Comparison of ENCODE assay signal across 8 cellular contexts in the genomic region with DNA sequence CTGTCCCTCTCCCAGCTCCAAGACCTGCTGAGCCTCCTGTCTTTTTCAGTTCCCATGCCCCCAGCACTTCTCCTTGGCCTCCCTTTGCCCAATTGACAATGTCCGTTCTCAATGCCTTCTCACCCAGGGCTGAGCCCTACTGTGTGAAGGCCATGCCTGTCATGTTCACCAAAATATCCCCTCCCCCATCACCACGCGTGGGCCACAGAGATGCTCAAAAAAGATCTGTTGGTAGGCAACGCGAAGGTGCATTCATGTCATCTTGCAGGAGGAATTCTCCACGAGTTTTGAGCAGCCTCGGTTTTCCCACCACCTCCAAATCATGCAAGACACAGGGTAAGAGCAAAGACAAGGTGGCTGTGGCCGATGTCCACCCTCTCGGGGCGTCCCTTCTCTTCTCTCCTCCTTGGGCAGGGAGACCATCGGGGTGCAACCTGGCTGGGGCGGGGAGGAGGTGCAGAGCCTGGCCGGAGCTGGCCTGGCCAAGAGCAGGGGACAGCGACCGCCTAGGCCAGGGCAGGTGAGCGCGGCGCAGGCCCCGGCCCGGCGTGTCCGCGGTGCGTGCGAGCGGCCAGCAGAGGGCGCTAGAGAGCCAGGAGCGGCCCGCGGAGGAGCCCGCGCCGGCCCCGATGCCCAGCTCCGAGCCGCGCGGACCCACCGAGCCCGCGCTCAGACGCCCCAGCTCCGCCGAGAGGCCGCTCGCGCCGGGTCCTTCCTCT. TPM values are rescaled to one million over a fixed set of nuclear protein-coding genes. Genes with fewer than 3 reads are reported as not detected.
A peak's percentile ranks its signal among the peaks of the same experiment; 100 is the strongest.
DNase-seq lines count a peak whose midpoint lies in the region; TF ChIP-seq lines count a peak whose summit lies in the region.
"Not testable (repeated sequence)": the region's sequence is repeated elsewhere in the genome, so short reads cannot be mapped to it uniquely, and the experiment has no call there.

No MANE protein-coding gene starts in this region.

- not testable (repeated sequence) for H3K9me3 Mint-ChIP-seq in CD8-positive, alpha-beta memory T cell

- H3K4me3 Mint-ChIP-seq in CD8-positive, alpha-beta memory T cell, result peak overlapping the region in 6 of 7 donors; percentile 57 to 67 (median 62)

- H3K4me1 ChIP-seq in CD8-positive, alpha-beta memory T cell (ENCODE audit: insufficient read depth, low read length); left ventricle myocardium inferior: not testable (repeated sequence)

- H3K36me3 Mint-ChIP-seq in CD8-positive, alpha-beta memory T cell, result not testable (repeated sequence)

- POLR2A ChIA-PET in CD8-positive, alpha-beta memory T cell (lab: Charles Lee), result not testable (repeated sequence)

- intact Hi-C loops in left ventricle myocardium inferior (cut with micrococcal nuclease), result not testable (repeated sequence)

- peak overlapping the region in 2 of 8 donors; percentile 49 to 78 for H3K27ac Mint-ChIP-seq in CD8-positive, alpha-beta memory T cell

- not testable (repeated sequence) for H3K9me3 ChIP-seq in CD8-positive, alpha-beta memory T cell (ENCODE audit: low read length); left ventricle myocardium inferior (replicated peaks)

- H3K36me3 ChIP-seq in CD8-positive, alpha-beta memory T cell (ENCODE audit: insufficient read depth, low read length); brain microvascular endothelial cell (replicated peaks); left ventricle myocardium inferior: not testable (repeated sequence)

- H3K27me3 ChIP-seq in CD8-positive, alpha-beta memory T cell (ENCODE audit: insufficient read depth, low read length, poor library complexity, severe bottlenecking); brain microvascular endothelial cell (replicated peaks): not testable (repeated sequence)
- H3K27me3 ChIP-seq in left ventricle myocardium inferior (ENCODE audit: low read depth), result peaks cover 57% of the 10 kb centered on the region

- peaks cover 15 to 38% of the 10 kb centered on the region in 2 donors for H3K27me3 Mint-ChIP-seq in CD8-positive, alpha-beta memory T cell

- in situ Hi-C loops in brain microvascular endothelial cell (cut with HindIII; ENCODE audit: low pct_ligation_motif_present, low sequenced_read_pairs), result not testable (repeated sequence)

- CTCF ChIA-PET in CD8-positive, alpha-beta memory T cell (lab: Charles Lee), result interaction anchor here (0.7 kb wide), 1 partner anchor 17 kb away, joined by 3 read pairs; no protein-coding TSS in a partner anchor

- peak; percentile 45 to 60 (median 48) for DNase-seq in CD8-positive, alpha-beta memory T cell
- DNase-seq in HT1080 (ENCODE audit: low read depth) (peak; percentile 15), NOMO-1 treated with dmso at 0.1 percent for 144 hours (lab: John Stamatoyannopoulos, UW; ENCODE audit: unreplicated experiment) (peak; percentile 24), brain microvascular endothelial cell (peak; percentile 1), left ventricle myocardium inferior (peak; percentile 52), nucleus accumbens (lab: John Stamatoyannopoulos, UW) (peak in 31 of 56 donors; percentile 2 to 60 (median 11))
- peak; percentile 66 for DNase-seq in activated CD4-positive, alpha-beta T cell treated with anti-CD3 and anti-CD28 coated beads, Interleukin-2, amount 50 U/mL, for 1 hour
- DNase-seq in stimulated activated CD8-positive, alpha-beta memory T cell treated with anti-CD3 and anti-CD28 coated beads, Interleukin-7, amount 100 ng/mL, for 24 hours (ENCODE audit: low read depth), result peak; percentile 32

- H3K4me3 ChIP-seq in CD8-positive, alpha-beta memory T cell (ENCODE audit: low read length); brain microvascular endothelial cell (ENCODE audit: low read depth, low read length): not testable (repeated sequence)
- H3K4me3 ChIP-seq in left ventricle myocardium inferior, result peak overlapping the region; percentile 55

- peak; percentile 53 for TF ChIP-seq CTCF in brain microvascular endothelial cell (IDR thresholded peaks at IDR 0.05; ENCODE audit: low read depth, low read length, missing control alignments)
- TF ChIP-seq CTCF in left ventricle myocardium inferior (IDR thresholded peaks at IDR 0.05; ENCODE audit: borderline replicate concordance), result peak; percentile 73

- H3K4me1 Mint-ChIP-seq in CD8-positive, alpha-beta memory T cell, result not testable (repeated sequence)

- not testable (repeated sequence) for H3K27ac ChIP-seq in CD8-positive, alpha-beta memory T cell (ENCODE audit: low read depth, low read length); brain microvascular endothelial cell; left ventricle myocardium inferior (replicated peaks)

RNA-seq across cellular contexts. Expression of gene KRTAP5-11, which starts 56.3 kb away (rescaled TPM):
- not detected for total RNA-seq in CD8-positive, alpha-beta memory T cell
- polyA plus RNA-seq in CD8-positive, alpha-beta memory T cell, result not detected
- total RNA-seq in HT1080 (2014; rRNA removed; shearing (Covaris generic)), result not detected in 2 replicates
- polyA plus RNA-seq in HT1080 (2015; cell fraction: cytosol; rRNA removed), result not detected in 2 replicates
- not detected in 2 replicates for polyA plus RNA-seq in HT1080 (2015; cell fraction: nucleus; rRNA removed)
- not detected for total RNA-seq in left ventricle myocardium inferior

Comparison
In these comparisons a context has a peak if more than half of its experiments do, and no peak if none do; other contexts are left out.
1. DNase-seq: peak in every context shown above with its lines; median percentile 66 in activated CD4-positive, alpha-beta T cell treated with anti-CD3 and anti-CD28 coated beads, Interleukin-2, amount 50 U/mL, for 1 hour; 52 in left ventricle myocardium inferior; 48 in CD8-positive, alpha-beta memory T cell; 32 in stimulated activated CD8-positive, alpha-beta memory T cell treated with anti-CD3 and anti-CD28 coated beads, Interleukin-7, amount 100 ng/mL, for 24 hours; 24 in NOMO-1 treated with dmso at 0.1 percent for 144 hours; 15 in HT1080; 11 in nucleus accumbens; 1 in brain microvascular endothelial cell.